ENCODE assay signal across 13 cellular contexts in genomic region chr3:12440927-12441326, GRCh38. TPM values are rescaled to one million over a fixed set of nuclear protein-coding genes. Genes with fewer than 3 reads are reported as not detected.
A peak's percentile ranks its signal among the peaks of the same experiment; 100 is the strongest.
DNase-seq lines count a peak whose midpoint lies in the region; ATAC-seq and TF ChIP-seq lines count a peak whose summit lies in the region.
"Had no signal": no experiment of that assay in that cellular context is flagged by ENCODE, and none has a peak within 500 bp of the region (broad histone marks: within the 10 kb centered on the region; RNA-seq: fewer than 3 reads in every experiment).

No MANE protein-coding gene starts in this region.

- no peaks in the 10 kb centered on the region for H3K36me3 ChIP-seq in psoas muscle (ENCODE audit: insufficient read depth in 1 of 2, low read depth in 1 of 2)
- H3K36me3 ChIP-seq in spleen = no peaks in the 10 kb centered on the region
- H3K36me3 ChIP-seq: gastrocnemius medialis, suprapubic skin had no signal

- H3K27ac ChIP-seq in psoas muscle (no peak overlapping the region), spleen (no peak overlapping the region)
- H3K27ac ChIP-seq: gastrocnemius medialis had no signal

- no peaks in the 10 kb centered on the region for H3K9me3 ChIP-seq in psoas muscle
- H3K9me3 ChIP-seq in spleen = no peaks in the 10 kb centered on the region
- H3K9me3 ChIP-seq: gastrocnemius medialis, suprapubic skin had no signal

- peaks cover 20% of the 10 kb centered on the region for H3K4me1 Mint-ChIP-seq in WTC11
- H3K4me1 Mint-ChIP-seq: CD14-positive monocyte had no signal

- CTCF ChIA-PET in WTC11 (lab: Charles Lee) = interaction anchor here (0.6 kb wide), 1 partner anchor 306 kb away, joined by 3 read pairs; no protein-coding TSS in a partner anchor

- intact Hi-C loops in Right ventricle myocardium superior (cut with DNase I) = no loop called here
- intact Hi-C loops in psoas muscle (cut with DNase I) = no loop called here
- intact Hi-C loops in spleen (cut with DNase I; ENCODE audit: low total_unique reads) = no loop called here

- no peak overlapping the region for H3K4me3 Mint-ChIP-seq in WTC11
- H3K4me3 Mint-ChIP-seq: CD14-positive monocyte had no signal

- 10 to 18% (median 14%) methylated on average over 13 of the region's 13 CpGs for WGBS in psoas muscle, 3 donors
- WGBS in spleen, 5 donors = 56 to 86% (median 66%) methylated on average over 1 to 13 of the region's 13 CpGs

- no peaks in the 10 kb centered on the region; the same call in 1 of the 2 replicates for H3K27me3 Mint-ChIP-seq in WTC11 (ENCODE audit: low read depth)

- H3K36me3 Mint-ChIP-seq in WTC11 = no peaks in the 10 kb centered on the region
- H3K36me3 Mint-ChIP-seq: CD14-positive monocyte had no signal

- DNase-seq in AG20443 (ENCODE audit: low spot score) = peak; percentile 52
- DNase-seq in WTC11 (ENCODE audit: low spot score) = no peak
- DNase-seq in Right ventricle myocardium superior = peak; percentile 90
- DNase-seq in psoas muscle = peak; percentile 54 to 77
- DNase-seq in NCI-H2171 treated with DMSO at 0.1 percent for 48 hours (lab: John Stamatoyannopoulos, UW) = no peak
- DNase-seq in GOT3 (lab: John Stamatoyannopoulos, UW) = no peak
- DNase-seq in SKM-1 (lab: John Stamatoyannopoulos, UW; ENCODE audit: unreplicated experiment) = no peak
- DNase-seq in spleen = no peak
- DNase-seq: gastrocnemius medialis; occipital lobe; stimulated activated CD4-positive, alpha-beta T cell treated with anti-CD3 and anti-CD28 coated beads, Interleukin-4, amount 100 ng/mL, for 24 hours had no signal

- H3K4me3 ChIP-seq in psoas muscle = no peak overlapping the region
- no peak overlapping the region for H3K4me3 ChIP-seq in spleen
- H3K4me3 ChIP-seq: gastrocnemius medialis, suprapubic skin had no signal

- H3K9me3 Mint-ChIP-seq in WTC11 = no peaks in the 10 kb centered on the region

- ATAC-seq in WTC11 (peak; percentile 8; the same call in 1 of the 2 replicates), Right ventricle myocardium superior (ENCODE audit: poor library complexity) (peak; percentile 78), psoas muscle (peak in 2 of 4 donors; percentile 43 to 59)
- ATAC-seq: gastrocnemius medialis had no signal

- H3K27me3 ChIP-seq in psoas muscle (ENCODE audit: insufficient read depth in 3 of 3, low read length in 2 of 3) = peaks cover 0 to 38% (median 4%) of the 10 kb centered on the region in 3 donors
- peaks cover 0 to 18% (median 0%) of the 10 kb centered on the region in 7 donors for H3K27me3 ChIP-seq in spleen (replicated peaks in 1 of 7)

- H3K27ac Mint-ChIP-seq in WTC11 = no peak overlapping the region
- H3K27ac Mint-ChIP-seq: CD14-positive monocyte had no signal

- TF ChIP-seq POLR2A in spleen (IDR thresholded peaks at IDR 0.05) = no peak

- TF ChIP-seq CTCF in WTC11 (IDR thresholded peaks at IDR 0.05) = no peak
- TF ChIP-seq CTCF in psoas muscle (IDR thresholded peaks at IDR 0.05) = no peak
- TF ChIP-seq CTCF in spleen (IDR thresholded peaks at IDR 0.05 in 8 of 11, conservative IDR thresholded peaks at IDR 0.05 in 3 of 11) = no peak

- no peaks in the 10 kb centered on the region for H3K4me1 ChIP-seq in psoas muscle
- H3K4me1 ChIP-seq in spleen = peaks cover 0 to 9% (median 0%) of the 10 kb centered on the region in 6 donors
- H3K4me1 ChIP-seq: suprapubic skin had no signal

- POLR2A ChIA-PET in WTC11 (lab: Charles Lee) = no interaction called here

TF ChIP-seq in WTC11, 78 proteins besides CTCF, POLR2A, EP300 and RAD21 (continues in another document):
- TF ChIP-seq ZMAT4 (CRISPR knock-in tag; IDR thresholded peaks at IDR 0.05) (no peak), STAT6 (CRISPR knock-in tag; conservative IDR thresholded peaks at IDR 0.05; ENCODE audit: low read depth) (no peak), PRRX2 (CRISPR knock-in tag; IDR thresholded peaks at IDR 0.05) (no peak), RELA (CRISPR knock-in tag; IDR thresholded peaks at IDR 0.05; ENCODE audit: borderline replicate concordance) (no peak), ATF6 (CRISPR knock-in tag; IDR thresholded peaks at IDR 0.05) (no peak), MLX (CRISPR knock-in tag; IDR thresholded peaks at IDR 0.05) (no peak), ZNF219 (CRISPR knock-in tag; IDR thresholded peaks at IDR 0.05; ENCODE audit: borderline replicate concordance) (no peak), ERG (CRISPR knock-in tag; IDR thresholded peaks at IDR 0.05) (no peak), IRF1 (CRISPR knock-in tag; IDR thresholded peaks at IDR 0.05) (no peak), ATF3 (CRISPR knock-in tag; conservative IDR thresholded peaks at IDR 0.05) (no peak), IRF2 (CRISPR knock-in tag; IDR thresholded peaks at IDR 0.05; ENCODE audit: borderline replicate concordance, low read depth) (no peak)

RNA-seq across cellular contexts. Expression of gene TSEN2, which starts 43.4 kb away (rescaled TPM):
- total RNA-seq in WTC11 (2021) (19.9 to 21.1 TPM (median 20.2 TPM) in 3 replicates), Right ventricle myocardium superior (24.6 TPM), psoas muscle (10 to 100 TPM; 12.5 to 21.9 (median 15.1) TPM), spleen (10 to 100 TPM; 10.6 to 21.5 (median 17.8) TPM)
- polyA plus RNA-seq in psoas muscle (10 to 100 TPM; 14.2 to 30.9 (median 15.0) TPM), spleen (10 to 100 TPM; 12.6 to 14.3 (median 13.2) TPM)

Comparison
In these comparisons a context has a peak if more than half of its experiments do, and no peak if none do; other contexts are left out.
1. DNase-seq: peak in AG20443 (single experiment), Right ventricle myocardium superior (single experiment) and psoas muscle (2 of 2); none in WTC11 (single experiment), NCI-H2171 treated with DMSO at 0.1 percent for 48 hours (single experiment), GOT3 (single experiment), SKM-1 (single experiment) and spleen (single experiment).